Comparison of ENCODE assay signal across 13 cellular contexts in the genomic region with DNA sequence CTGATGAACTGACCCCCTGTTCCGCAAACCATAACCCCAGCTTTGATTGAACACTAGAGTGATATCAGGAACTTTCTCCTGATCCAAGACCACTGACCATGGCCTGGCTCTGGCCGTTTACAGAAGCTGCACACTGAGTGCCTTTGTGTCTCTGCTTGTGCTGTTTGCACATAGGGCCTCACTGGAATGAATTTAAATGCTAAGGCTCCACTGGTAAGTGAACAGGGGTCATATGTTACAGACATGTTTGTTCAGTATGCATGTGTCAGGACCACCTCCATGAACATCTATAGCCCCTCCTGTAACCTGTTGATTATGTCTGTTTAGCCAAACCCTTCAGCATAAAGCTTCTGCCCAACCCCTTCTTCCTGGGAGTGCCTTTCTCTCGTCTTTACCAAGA.
"Had no signal": no experiment of that assay in that cellular context is flagged by ENCODE, and none has a peak within 500 bp of the region (broad histone marks: within the 10 kb centered on the region; RNA-seq: fewer than 3 reads in every experiment).

No MANE protein-coding gene starts in this region.

- H3K27ac ChIP-seq: body of pancreas, left ventricle myocardium inferior, tibial artery, vagina had no signal

- H3K27ac Mint-ChIP-seq: activated naive CD4-positive, alpha-beta T cell treated with anti-CD3 and anti-CD28 coated beads, Interleukin-2, amount 10 ng/mL, durations not matched to agents 7 days and 5 days; memory B cell; natural killer cell treated with Interleukin-12 subunit alpha and Interleukin-12 subunit beta and Interleukin-15 and Interleukin-18, amount 100 ng/mL, for 72 hours had no signal

- H3K36me3 ChIP-seq: left ventricle myocardium inferior, tibial artery, vagina had no signal

- H3K27me3 Mint-ChIP-seq: activated T-helper 17 cell treated with anti-CD3 and anti-CD28 coated beads, Interleukin-2, amount 50 U/mL, for 72 hours had no signal

- H3K9me3 Mint-ChIP-seq: activated naive CD4-positive, alpha-beta T cell treated with anti-CD3 and anti-CD28 coated beads, Interleukin-2, amount 10 ng/mL, durations not matched to agents 7 days and 5 days; activated T-helper 17 cell treated with anti-CD3 and anti-CD28 coated beads, Interleukin-2, amount 50 U/mL, for 72 hours; memory B cell; natural killer cell treated with Interleukin-12 subunit alpha and Interleukin-12 subunit beta and Interleukin-15 and Interleukin-18, amount 100 ng/mL, for 72 hours; stimulated activated naive B cell treated with anti-CD40 and anti-IgM and Interleukin-4, amounts not matched to agents 10 μg/mL and 1 μg/mL and 100 μg/mL, for 72 hours had no signal

- H3K36me3 Mint-ChIP-seq: activated naive CD4-positive, alpha-beta T cell treated with anti-CD3 and anti-CD28 coated beads, Interleukin-2, amount 10 ng/mL, durations not matched to agents 7 days and 5 days; memory B cell; natural killer cell treated with Interleukin-12 subunit alpha and Interleukin-12 subunit beta and Interleukin-15 and Interleukin-18, amount 100 ng/mL, for 72 hours; stimulated activated naive B cell treated with anti-CD40 and anti-IgM and Interleukin-4, amounts not matched to agents 10 μg/mL and 1 μg/mL and 100 μg/mL, for 72 hours had no signal

- DNase-seq: amygdala; body of pancreas; caudate nucleus; left ventricle myocardium inferior; stimulated activated naive B cell treated with anti-CD40 and anti-IgM and Interleukin-4, amounts not matched to agents 10 μg/mL and 1 μg/mL and 100 μg/mL, for 72 hours; SW 1271; tibial artery had no signal

- H3K4me1 ChIP-seq: body of pancreas, left ventricle myocardium inferior, tibial artery, vagina had no signal

- ATAC-seq: activated T-helper 17 cell treated with anti-CD3 and anti-CD28 coated beads, Interleukin-2, amount 50 U/mL, for 72 hours; body of pancreas; esophagus mucosa; natural killer cell treated with Interleukin-12 subunit alpha and Interleukin-12 subunit beta and Interleukin-15 and Interleukin-18, amount 100 ng/mL, for 72 hours had no signal

- H3K4me3 ChIP-seq: body of pancreas, left ventricle myocardium inferior, tibial artery, vagina had no signal

- H3K9me3 ChIP-seq: body of pancreas, left ventricle myocardium inferior, tibial artery, vagina had no signal

- H3K4me3 Mint-ChIP-seq: activated naive CD4-positive, alpha-beta T cell treated with anti-CD3 and anti-CD28 coated beads, Interleukin-2, amount 10 ng/mL, durations not matched to agents 7 days and 5 days; activated T-helper 17 cell treated with anti-CD3 and anti-CD28 coated beads, Interleukin-2, amount 50 U/mL, for 72 hours; memory B cell; stimulated activated naive B cell treated with anti-CD40 and anti-IgM and Interleukin-4, amounts not matched to agents 10 μg/mL and 1 μg/mL and 100 μg/mL, for 72 hours had no signal

- H3K27me3 ChIP-seq: body of pancreas, tibial artery, vagina had no signal
